Comparison of ENCODE assay signal across 9 cellular contexts in genomic region chr1:45543599-45544417, GRCh38. TPM values are rescaled to one million over a fixed set of nuclear protein-coding genes. Genes with fewer than 3 reads are reported as not detected.
A peak's percentile ranks its signal among the peaks of the same experiment; 100 is the strongest.
DNase-seq lines count a peak whose midpoint lies in the region; ATAC-seq, FAIRE-seq and TF ChIP-seq lines count a peak whose summit lies in the region.
"Had no signal": no experiment of that assay in that cellular context is flagged by ENCODE, and none has a peak within 500 bp of the region (broad histone marks: within the 10 kb centered on the region; RNA-seq: fewer than 3 reads in every experiment).

No MANE protein-coding gene starts in this region.

- peaks cover 6% of the 10 kb centered on the region for H3K36me3 Mint-ChIP-seq in stimulated activated effector memory CD8-positive, alpha-beta T cell treated with anti-CD3 and anti-CD28 coated beads, Interleukin-12 subunit alpha, Interleukin-12 subunit beta, amount 100 ng/mL, for 72 hours

- no peaks in the 10 kb centered on the region for H3K36me3 ChIP-seq in GM12878 (ENCODE audit: control insufficient read depth in 2 of 2, insufficient read depth in 2 of 2, low read length in 1 of 2)

- in situ Hi-C loops in GM12878 (cut with MboI) = no loop called here

- intact Hi-C loops in GM12878 (cut with micrococcal nuclease; ENCODE audit: unreplicated experiment) = loop anchor here (2.0 kb wide), 1 partner anchor 21 kb away; no protein-coding TSS in a partner anchor

- POLR2A ChIA-PET in GM12878 (lab: Charles Lee) = interaction anchor here (0.5 to 7.6 kb wide), 14 partner anchors 7 to 705 kb away, joined by 3 to 118 read pairs (median 6); partner anchors contain the start of genes AKR1A1, CCDC163, MMACHC and PRDX1

- H3K27ac Mint-ChIP-seq in stimulated activated effector memory CD8-positive, alpha-beta T cell treated with anti-CD3 and anti-CD28 coated beads, Interleukin-12 subunit alpha, Interleukin-12 subunit beta, amount 100 ng/mL, for 72 hours = peak overlapping the region; percentile 6

- no peak for TF ChIP-seq CTCF in GM12878 (IDR thresholded peaks at IDR 0.05 in 2 of 3, conservative IDR thresholded peaks at IDR 0.05 in 1 of 3; ENCODE audit: control insufficient read depth in 2 of 3, extremely low read depth in 1 of 3, insufficient read depth in 1 of 3, low read depth in 3 of 3, low read length in 3 of 3)

- peak overlapping the region; percentile 41 for H2AFZ ChIP-seq in GM12878 (ENCODE audit: control insufficient read depth, low read depth, low read length)

- BruUV-seq in GM12878 (replicated peaks; lab: Mats Ljungman, UMichigan) = no TSS peak

- H3K4me1 Mint-ChIP-seq in stimulated activated effector memory CD8-positive, alpha-beta T cell treated with anti-CD3 and anti-CD28 coated beads, Interleukin-12 subunit alpha, Interleukin-12 subunit beta, amount 100 ng/mL, for 72 hours = peaks cover 31% of the 10 kb centered on the region

- peak overlapping the region; percentile 53 for H3K9ac ChIP-seq in GM12878 (ENCODE audit: control insufficient read depth, insufficient read depth, low read length)

- H3K4me3 Mint-ChIP-seq in stimulated activated effector memory CD8-positive, alpha-beta T cell treated with anti-CD3 and anti-CD28 coated beads, Interleukin-12 subunit alpha, Interleukin-12 subunit beta, amount 100 ng/mL, for 72 hours = peak overlapping the region; percentile 51

- no peaks in the 10 kb centered on the region for H3K27me3 ChIP-seq in GM12878 (replicated peaks in 1 of 2; ENCODE audit: control insufficient read depth in 2 of 2, insufficient read depth in 2 of 2, low read length in 1 of 2)

- H3K4me1 ChIP-seq in GM12878 (ENCODE audit: control insufficient read depth, insufficient read depth, low read length) = peaks cover 30% of the 10 kb centered on the region

- FAIRE-seq in GM12878 (lab: Jason Lieb, UNC) = peak; percentile 61
- FAIRE-seq: A549 had no signal

- TF ChIP-seq RAD21 in GM12878 (IDR thresholded peaks at IDR 0.05; ENCODE audit: insufficient read depth, low read depth, low read length) = no peak

- H3K4me3 ChIP-seq in GM12878 = peak overlapping the region; percentile 25; the same call in 1 of the 2 replicates
- H3K4me3 ChIP-seq: A549 had no signal

- SMC1A ChIA-PET in GM12878 (lab: Charles Lee; ENCODE audit: uncharacterized antibody, unreplicated experiment) = interaction anchor here (0.8 to 8.6 kb wide), 16 partner anchors 9 to 240 kb away, joined by 3 to 80 read pairs (median 6); partner anchors contain the start of genes NASP, PRDX1 and TMEM69

- no peaks in the 10 kb centered on the region for H3K9me3 ChIP-seq in GM12878 (replicated peaks; ENCODE audit: control insufficient read depth, insufficient read depth, low read length)
- H3K9me3 ChIP-seq: A549 had no signal

- WGBS in GM12878 (ENCODE audit: insufficient coverage, insufficient replicate concordance, low lambda C conversion rate, missing lambda C conversion rate) = 0% methylated on average over 8 of the region's 8 CpGs

- peak overlapping the region; percentile 78 for H3K27ac ChIP-seq in GM12878 (ENCODE audit: control insufficient read depth, insufficient read depth)
- H3K27ac ChIP-seq: A549 had no signal

- DNase-seq in activated gamma-delta T cell treated with Interleukin-2 at 50 U/mL for 16 hours (peak; percentile 62), activated gamma-delta T cell (lab: John Stamatoyannopoulos, UW) (no peak), T-helper 9 cell (peak; percentile 68), GM12878 (ENCODE audit: low read depth, low spot score) (peak; percentile 76), mucosa of gallbladder (ENCODE audit: low spot score) (peak; percentile 59), GM19240 (ENCODE audit: insufficient read length, low spot score) (no peak), NCI-H524 (lab: John Stamatoyannopoulos, UW) (no peak)
- peak; percentile 42 to 79 for DNase-seq in stimulated activated effector memory CD8-positive, alpha-beta T cell treated with anti-CD3 and anti-CD28 coated beads, Interleukin-12 subunit alpha, Interleukin-12 subunit beta, amount 100 ng/mL, for 72 hours (ENCODE audit: low spot score in 2 of 2)

- CTCF ChIA-PET in GM12878 (lab: Yijun Ruan, JAX) = interaction anchor here (0.9 to 3.2 kb wide), 9 partner anchors 10 to 31 kb away, joined by 3 to 14 read pairs (median 7); partner anchors contain the start of gene PRDX1

- TF ChIP-seq EP300 in GM12878 (IDR thresholded peaks at IDR 0.05; ENCODE audit: borderline replicate concordance in 1 of 2, control insufficient read depth in 1 of 2, low read depth in 2 of 2, low read length in 2 of 2) = peak; percentile 84 to 93

- TF ChIP-seq POLR2A in GM12878 (IDR thresholded peaks at IDR 0.05; ENCODE audit: low read depth, low read length) = 0 out of 2 replicates have a peak, but pooled peaks have one; percentile 29

- H4K20me1 ChIP-seq in GM12878 (ENCODE audit: control insufficient read depth, insufficient read depth) = no peaks in the 10 kb centered on the region

- peak overlapping the region; percentile 96 for H3K4me2 ChIP-seq in GM12878 (ENCODE audit: control insufficient read depth, insufficient read depth)

- no peaks in the 10 kb centered on the region for H3K79me2 ChIP-seq in GM12878 (ENCODE audit: control insufficient read depth, insufficient read depth, low read length)

- ATAC-seq in GM12878 = peak; percentile 79
- ATAC-seq in stimulated activated effector memory CD8-positive, alpha-beta T cell treated with anti-CD3 and anti-CD28 coated beads, Interleukin-12 subunit alpha, Interleukin-12 subunit beta, amount 100 ng/mL, for 72 hours = peak; percentile 94
- ATAC-seq: A549 had no signal

- RAD21 ChIA-PET in GM12878 (lab: Charles Lee; ENCODE audit: unreplicated experiment) = interaction anchor here (0.8 to 5.0 kb wide), 7 partner anchors 23 to 493 kb away, joined by 3 to 40 read pairs (median 4); partner anchors contain the start of genes CCDC163, MMACHC, PRDX1 and TESK2

- H3K9me3 Mint-ChIP-seq in stimulated activated effector memory CD8-positive, alpha-beta T cell treated with anti-CD3 and anti-CD28 coated beads, Interleukin-12 subunit alpha, Interleukin-12 subunit beta, amount 100 ng/mL, for 72 hours = no peaks in the 10 kb centered on the region

RNA-seq across cellular contexts. Expression of gene AKR1A1, which starts 6.8 kb away (rescaled TPM):
- total RNA-seq in GM12878 (2013; cell fraction: nucleolus; rRNA removed) = 82.3 and 85.2 TPM in 2 replicates
- total RNA-seq in GM12878 (2014; rRNA removed) = 208 and 209 TPM in 2 replicates
- total RNA-seq in GM12878 (2014; rRNA removed; fragmentation: Illumina TruSeq; extraction: Trizol) = 187 and 189 TPM in 2 replicates
- total RNA-seq in GM12878 (2021) = 259 and 260 TPM in 2 replicates
- 223 TPM for polyA plus RNA-seq in GM12878 (2011; ENCODE audit: low read depth)
- polyA plus RNA-seq in GM12878 (2011; rRNA removed) = 243 and 335 TPM in 2 replicates
- 422 and 450 TPM in 2 replicates for polyA plus RNA-seq in GM12878 (2011; cell fraction: cytosol; rRNA removed)
- 238 and 249 TPM in 2 replicates for polyA plus RNA-seq in GM12878 (2011; cell fraction: nucleus; rRNA removed)
- 188 and 204 TPM in 2 replicates for polyA plus RNA-seq in GM12878 (2012)
- 182 and 222 TPM in 2 replicates for polyA plus RNA-seq in GM12878 (2014; fragmentation: Illumina TruSeq; extraction: Trizol)
- 100 to 1,000 TPM; 199 to 200 TPM for polyA plus RNA-seq in GM12878 (2014; fragmentation: Nextera tagmentation; extraction: Ambion mirVana)
- polyA plus RNA-seq in GM12878 (2014; rRNA removed) = 253 and 265 TPM in 2 replicates
- polyA plus RNA-seq in GM12878 (2016; fragmentation: Nextera tagmentation; extraction: Ambion mirVana) = 100 to 1,000 TPM; 309 to 334 TPM
- polyA minus RNA-seq in GM12878 (2011; rRNA and poly(A)+ RNA removed) = 265 and 347 TPM in 2 replicates
- polyA minus RNA-seq in GM12878 (2011; cell fraction: cytosol; rRNA and poly(A)+ RNA removed) = 80.9 and 94.5 TPM in 2 replicates
- 56.6 and 85.1 TPM in 2 replicates for polyA minus RNA-seq in GM12878 (2011; cell fraction: nucleus; rRNA and poly(A)+ RNA removed)
- total RNA-seq in mucosa of gallbladder = 175 TPM

RNA-seq across cellular contexts. Expression of gene PRDX1, which starts 22.1 kb away (rescaled TPM):
- 28.3 and 29.3 TPM in 2 replicates for total RNA-seq in GM12878 (2013; cell fraction: nucleolus; rRNA removed)
- total RNA-seq in GM12878 (2014; rRNA removed) = 822 and 988 TPM in 2 replicates
- 779 and 790 TPM in 2 replicates for total RNA-seq in GM12878 (2014; rRNA removed; fragmentation: Illumina TruSeq; extraction: Trizol)
- total RNA-seq in GM12878 (2021) = 630 and 659 TPM in 2 replicates
- polyA plus RNA-seq in GM12878 (2011; ENCODE audit: low read depth) = 509 TPM
- polyA plus RNA-seq in GM12878 (2011; rRNA removed) = 784 and 883 TPM in 2 replicates
- polyA plus RNA-seq in GM12878 (2011; cell fraction: cytosol; rRNA removed) = 460 and 514 TPM in 2 replicates
- polyA plus RNA-seq in GM12878 (2011; cell fraction: nucleus; rRNA removed) = 254 and 281 TPM in 2 replicates
- polyA plus RNA-seq in GM12878 (2012) = 373 and 379 TPM in 2 replicates
- polyA plus RNA-seq in GM12878 (2014; fragmentation: Illumina TruSeq; extraction: Trizol) = 752 and 883 TPM in 2 replicates
- polyA plus RNA-seq in GM12878 (2014; fragmentation: Nextera tagmentation; extraction: Ambion mirVana) = 1,000 to 10,000 TPM; 1,264 to 1,775 TPM
- 763 and 801 TPM in 2 replicates for polyA plus RNA-seq in GM12878 (2014; rRNA removed)
- polyA plus RNA-seq in GM12878 (2016; fragmentation: Nextera tagmentation; extraction: Ambion mirVana) = 1,000 to 10,000 TPM; 1,223 to 1,315 TPM
- polyA minus RNA-seq in GM12878 (2011; rRNA and poly(A)+ RNA removed) = 315 and 352 TPM in 2 replicates
- 102 and 104 TPM in 2 replicates for polyA minus RNA-seq in GM12878 (2011; cell fraction: cytosol; rRNA and poly(A)+ RNA removed)
- polyA minus RNA-seq in GM12878 (2011; cell fraction: nucleus; rRNA and poly(A)+ RNA removed) = 49.7 and 63.3 TPM in 2 replicates
- 435 TPM for total RNA-seq in mucosa of gallbladder

RNA-seq across cellular contexts. Expression of gene NASP, which starts 40.0 kb away (rescaled TPM):
- total RNA-seq in GM12878 (2013; cell fraction: nucleolus; rRNA removed) = 189 and 195 TPM in 2 replicates
- total RNA-seq in GM12878 (2014; rRNA removed) (177 and 183 TPM in 2 replicates), GM12878 (2014; rRNA removed; fragmentation: Illumina TruSeq; extraction: Trizol) (276 and 278 TPM in 2 replicates), GM12878 (2021) (180 and 184 TPM in 2 replicates), mucosa of gallbladder (43.7 TPM)
- 98.4 TPM for polyA plus RNA-seq in GM12878 (2011; ENCODE audit: low read depth)
- polyA plus RNA-seq in GM12878 (2011; rRNA removed) (187 and 191 TPM in 2 replicates), GM12878 (2014; fragmentation: Illumina TruSeq; extraction: Trizol) (321 and 355 TPM in 2 replicates), GM12878 (2014; fragmentation: Nextera tagmentation; extraction: Ambion mirVana) (100 to 1,000 TPM; 111 to 175 TPM), GM12878 (2014; rRNA removed) (195 and 220 TPM in 2 replicates), GM12878 (2016; fragmentation: Nextera tagmentation; extraction: Ambion mirVana) (100 to 1,000 TPM; 234 to 238 TPM)
- polyA plus RNA-seq in GM12878 (2011; cell fraction: cytosol; rRNA removed) = 127 and 155 TPM in 2 replicates
- 201 and 270 TPM in 2 replicates for polyA plus RNA-seq in GM12878 (2011; cell fraction: nucleus; rRNA removed)
- 117 and 125 TPM in 2 replicates for polyA plus RNA-seq in GM12878 (2012)
- 143 and 157 TPM in 2 replicates for polyA minus RNA-seq in GM12878 (2011; rRNA and poly(A)+ RNA removed)
- polyA minus RNA-seq in GM12878 (2011; cell fraction: cytosol; rRNA and poly(A)+ RNA removed) = 77.1 and 87.6 TPM in 2 replicates
- polyA minus RNA-seq in GM12878 (2011; cell fraction: nucleus; rRNA and poly(A)+ RNA removed) = 68.7 and 103 TPM in 2 replicates

RNA-seq across cellular contexts. Expression of gene MMACHC, which starts 43.7 kb away (rescaled TPM):
- total RNA-seq in GM12878 (2013; cell fraction: nucleolus; rRNA removed) = 5.3 and 6.3 TPM in 2 replicates
- 10.8 and 13.6 TPM in 2 replicates for total RNA-seq in GM12878 (2014; rRNA removed)
- 7.3 and 7.6 TPM in 2 replicates for total RNA-seq in GM12878 (2014; rRNA removed; fragmentation: Illumina TruSeq; extraction: Trizol)
- 14.2 and 14.8 TPM in 2 replicates for total RNA-seq in GM12878 (2021)
- 1.5 TPM for polyA plus RNA-seq in GM12878 (2011; ENCODE audit: low read depth)
- polyA plus RNA-seq in GM12878 (2011; rRNA removed) = 5.6 and 6.8 TPM in 2 replicates
- 10.3 and 10.8 TPM in 2 replicates for polyA plus RNA-seq in GM12878 (2011; cell fraction: cytosol; rRNA removed)
- 5.8 and 6.5 TPM in 2 replicates for polyA plus RNA-seq in GM12878 (2011; cell fraction: nucleus; rRNA removed)
- polyA plus RNA-seq in GM12878 (2012) = 5.1 and 5.9 TPM in 2 replicates
- 8.1 and 11.7 TPM in 2 replicates for polyA plus RNA-seq in GM12878 (2014; fragmentation: Illumina TruSeq; extraction: Trizol)
- polyA plus RNA-seq in GM12878 (2014; fragmentation: Nextera tagmentation; extraction: Ambion mirVana) = 1 to 10 TPM; 4.6 to 5.7 TPM
- polyA plus RNA-seq in GM12878 (2014; rRNA removed) = 9.4 and 9.8 TPM in 2 replicates
- 10 to 100 TPM in 1 of 2 experiments, 1 to 10 TPM in 1; 10.0 to 12.3 TPM for polyA plus RNA-seq in GM12878 (2016; fragmentation: Nextera tagmentation; extraction: Ambion mirVana)
- polyA minus RNA-seq in GM12878 (2011; rRNA and poly(A)+ RNA removed) = 12.1 and 19.3 TPM in 2 replicates
- 4.7 and 5.9 TPM in 2 replicates for polyA minus RNA-seq in GM12878 (2011; cell fraction: cytosol; rRNA and poly(A)+ RNA removed)
- 3.0 and 5.8 TPM in 2 replicates for polyA minus RNA-seq in GM12878 (2011; cell fraction: nucleus; rRNA and poly(A)+ RNA removed)
- total RNA-seq in mucosa of gallbladder = 7.5 TPM

RNA-seq across cellular contexts. Expression of gene CCDC163, which starts 43.9 kb away (rescaled TPM):
- total RNA-seq in GM12878 (2013; cell fraction: nucleolus; rRNA removed) = 2.0 and 2.6 TPM in 2 replicates
- 2.3 and 3.2 TPM in 2 replicates for total RNA-seq in GM12878 (2014; rRNA removed)
- total RNA-seq in GM12878 (2014; rRNA removed; fragmentation: Illumina TruSeq; extraction: Trizol) = 2.0 and 2.1 TPM in 2 replicates
- 2.4 and 2.9 TPM in 2 replicates for total RNA-seq in GM12878 (2021)
- polyA plus RNA-seq in GM12878 (2011; ENCODE audit: low read depth) = 2.5 TPM
- 2.6 and 3.2 TPM in 2 replicates for polyA plus RNA-seq in GM12878 (2011; rRNA removed)
- polyA plus RNA-seq in GM12878 (2011; cell fraction: cytosol; rRNA removed) = 5.2 and 6.2 TPM in 2 replicates
- polyA plus RNA-seq in GM12878 (2011; cell fraction: nucleus; rRNA removed) = 3.1 and 4.0 TPM in 2 replicates
- 3.4 and 4.8 TPM in 2 replicates for polyA plus RNA-seq in GM12878 (2012)
- polyA plus RNA-seq in GM12878 (2014; fragmentation: Illumina TruSeq; extraction: Trizol) = 2.7 and 3.0 TPM in 2 replicates
- 1 to 10 TPM; 1.4 to 2.3 TPM for polyA plus RNA-seq in GM12878 (2014; fragmentation: Nextera tagmentation; extraction: Ambion mirVana)
- 3.6 and 5.3 TPM in 2 replicates for polyA plus RNA-seq in GM12878 (2014; rRNA removed)
- polyA plus RNA-seq in GM12878 (2016; fragmentation: Nextera tagmentation; extraction: Ambion mirVana) = 1 to 10 TPM; 2.3 to 4.0 TPM
- 3.3 and 3.9 TPM in 2 replicates for polyA minus RNA-seq in GM12878 (2011; rRNA and poly(A)+ RNA removed)
- 0.94 and 3.0 TPM in 2 replicates for polyA minus RNA-seq in GM12878 (2011; cell fraction: cytosol; rRNA and poly(A)+ RNA removed)
- 3.5 and 3.9 TPM in 2 replicates for polyA minus RNA-seq in GM12878 (2011; cell fraction: nucleus; rRNA and poly(A)+ RNA removed)
- total RNA-seq in mucosa of gallbladder = 0.89 TPM

Comparison
In these comparisons a context has a peak if more than half of its experiments do, and no peak if none do; other contexts are left out.
1. DNase-seq: peak in activated gamma-delta T cell treated with Interleukin-2 at 50 U/mL for 16 hours (single experiment), T-helper 9 cell (single experiment), GM12878 (single experiment), mucosa of gallbladder (single experiment) and stimulated activated effector memory CD8-positive, alpha-beta T cell treated with anti-CD3 and anti-CD28 coated beads, Interleukin-12 subunit alpha, Interleukin-12 subunit beta, amount 100 ng/mL, for 72 hours (2 of 2); none in activated gamma-delta T cell (single experiment), GM19240 (single experiment) and NCI-H524 (0 of 2).